In the genomic region with DNA sequence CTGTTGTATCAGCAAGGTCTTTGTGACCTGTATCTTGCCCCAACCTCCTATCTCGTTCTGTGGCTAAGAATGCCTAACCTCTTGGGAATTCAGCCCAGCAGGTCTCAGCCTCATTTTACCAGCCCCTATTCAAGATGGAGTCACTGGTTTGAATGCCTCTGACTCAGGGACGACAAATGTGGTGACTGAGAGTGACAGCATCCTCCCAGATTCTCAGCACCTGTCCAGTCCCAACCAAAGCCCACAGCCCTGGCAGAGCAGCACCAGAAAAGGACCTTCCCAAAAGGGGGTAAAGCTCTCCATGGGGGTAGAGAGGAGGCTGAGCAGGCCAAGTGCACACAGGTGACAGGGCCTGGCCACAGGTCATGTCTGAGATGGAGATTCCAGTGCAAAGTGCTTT, we compare ENCODE assay signal across 29 cellular contexts.
"Had no signal": no experiment of that assay in that cellular context is flagged by ENCODE, and none has a peak within 500 bp of the region (broad histone marks: within the 10 kb centered on the region; RNA-seq: fewer than 3 reads in every experiment).

No MANE protein-coding gene starts in this region.

- H3K4me3 ChIP-seq: cardiac muscle cell, MG63 had no signal

- H3K27me3 ChIP-seq: brain microvascular endothelial cell, cardiac muscle cell, MG63 had no signal

- H3K27ac ChIP-seq: brain microvascular endothelial cell, cardiac muscle cell, RWPE1, WERI-Rb-1 had no signal

- DNase-seq: activated CD4-positive, alpha-beta memory T cell treated with anti-CD3 and anti-CD28 coated beads, Interleukin-2, amount 10 ng/mL, durations not matched to agents 7 days and 5 days; activated CD4-positive, alpha-beta T cell treated with anti-CD3 and anti-CD28 coated beads for 1 hour; activated CD4-positive, alpha-beta T cell treated with anti-CD3 and anti-CD28 coated beads for 48 hours; activated CD4-positive, CD25-positive, alpha-beta regulatory T cell; activated CD8-positive, alpha-beta memory T cell treated with anti-CD3 and anti-CD28 coated beads for 24 hours; activated CD8-positive, alpha-beta memory T cell treated with anti-CD3 and anti-CD28 coated beads, Interleukin-2, amount 10 ng/mL, durations not matched to agents 7 days and 5 days; activated CD8-positive, alpha-beta memory T cell treated with anti-CD3 and anti-CD28 coated beads, Interleukin-2, amount 50 U/mL, for 48 hours; activated effector memory CD4-positive, alpha-beta T cell treated with Interleukin-2 at 50 U/mL for 16 hours; activated naive CD4-positive, alpha-beta T cell treated with anti-CD3 and anti-CD28 coated beads, Interleukin-2, amount 10 ng/mL, durations not matched to agents 7 days and 5 days; activated naive CD8-positive, alpha-beta T cell treated with anti-CD3 and anti-CD28 coated beads, Interleukin-2, amount 50 U/mL, for 24 hours; activated T-cell treated with anti-CD3 and anti-CD28 coated beads, Interleukin-2, amount 50 U/mL, for 48 hours; anterior cingulate cortex; brain microvascular endothelial cell; MG63; NCI-H1048; NCI-H1105 treated with DMSO at 0.1 percent for 48 hours; NCI-H1436; NCI-H1694; NCI-H1930; NCI-H2081 treated with DMSO at 0.1 percent for 48 hours; NCI-H345; NCI-H524 treated with DMSO at 0.1 percent for 48 hours; SIG-M5; T-helper 1 cell; T-helper 2 cell; T-helper 9 cell; WERI-Rb-1 had no signal

- H3K36me3 ChIP-seq: brain microvascular endothelial cell, cardiac muscle cell, MG63, WERI-Rb-1 had no signal
